9 cellular contexts compared by ENCODE assay signal in the genomic region with DNA sequence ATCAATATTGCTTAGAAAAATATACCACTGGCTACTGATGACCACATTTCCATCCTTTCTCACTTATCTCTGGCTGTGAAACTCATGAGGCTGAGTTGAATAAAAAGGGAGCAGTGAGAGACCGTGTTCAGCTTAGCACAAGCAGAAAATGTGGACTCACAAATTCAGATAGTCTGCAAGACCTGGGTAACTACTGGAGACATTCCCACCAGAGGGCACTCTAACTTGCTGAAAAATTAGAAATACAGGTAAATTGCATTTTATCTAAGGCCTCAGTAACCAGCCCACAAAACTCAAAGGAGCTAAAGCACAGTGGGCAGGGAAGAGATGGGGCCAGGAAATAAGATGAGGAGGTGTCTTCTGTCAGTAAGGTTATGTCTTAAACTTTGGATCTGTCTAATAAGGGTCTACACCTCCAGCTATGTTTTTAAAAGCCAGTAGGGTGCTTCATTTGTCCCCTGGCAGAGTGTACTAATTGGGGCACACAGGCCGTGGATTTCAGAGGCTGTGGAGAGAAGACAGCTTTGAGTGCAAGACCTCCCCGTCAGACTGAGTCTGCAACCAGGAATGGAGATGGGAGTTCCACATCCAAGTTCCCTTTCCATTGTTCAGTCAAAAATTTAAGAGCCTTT. TPM values are rescaled to one million over a fixed set of nuclear protein-coding genes. Genes with fewer than 3 reads are reported as not detected.
DNase-seq lines count a peak whose midpoint lies in the region; ATAC-seq, FAIRE-seq and TF ChIP-seq lines count a peak whose summit lies in the region.
"Had no signal": no experiment of that assay in that cellular context is flagged by ENCODE, and none has a peak within 500 bp of the region (broad histone marks: within the 10 kb centered on the region; RNA-seq: fewer than 3 reads in every experiment).

No MANE protein-coding gene starts in this region.

- H3K27me3 ChIP-seq in PC-9 (ENCODE audit: insufficient read depth, low read depth) (no peaks in the 10 kb centered on the region), mesenchymal stem cell (ENCODE audit: control insufficient read depth in 1 of 2, insufficient read depth in 1 of 2, low read length in 2 of 2) (peaks cover 4 to 8% of the 10 kb centered on the region in 2 experiments)
- H3K27me3 ChIP-seq: upper lobe of left lung had no signal

- H3K79me2 ChIP-seq in PC-9 (ENCODE audit: low read depth) = no peaks in the 10 kb centered on the region

- H4K8ac ChIP-seq in mesenchymal stem cell (ENCODE audit: low read length) = no peak overlapping the region

- H3K27ac ChIP-seq in PC-9 (no peak overlapping the region), mesenchymal stem cell (ENCODE audit: low read length, poor library complexity, severe bottlenecking) (no peak overlapping the region)
- H3K27ac ChIP-seq: upper lobe of left lung had no signal

- ATAC-seq in GM18873 (IDR thresholded peaks at IDR 0.05; ENCODE audit: low FRiP score, unreplicated experiment) (no peak), GM19463 (IDR thresholded peaks at IDR 0.05; ENCODE audit: unreplicated experiment) (no peak)

- H3K18ac ChIP-seq in mesenchymal stem cell (ENCODE audit: low read depth in 1 of 2, low read length in 2 of 2) = no peak overlapping the region

- H3K4me1 ChIP-seq in PC-9 (replicated peaks; ENCODE audit: insufficient read depth) = no peaks in the 10 kb centered on the region
- H3K4me1 ChIP-seq in mesenchymal stem cell (ENCODE audit: control insufficient read depth, insufficient read depth, low read depth, low read length) = peaks cover 2% of the 10 kb centered on the region
- H3K4me1 ChIP-seq: upper lobe of left lung had no signal

- peak overlapping the region; percentile 2 for H3K9ac ChIP-seq in mesenchymal stem cell (ENCODE audit: low read length)

- H2AK5ac ChIP-seq in mesenchymal stem cell (ENCODE audit: low read length, severe bottlenecking) = no peak overlapping the region

- peak; percentile 62 for TF ChIP-seq CTCF in AG04449 (IDR thresholded peaks at IDR 0.05; ENCODE audit: insufficient read depth, low read length, missing control alignments)
- peak; percentile 70 for TF ChIP-seq CTCF in PC-9 (conservative IDR thresholded peaks at IDR 0.05)

- POLR2A ChIA-PET in AG04449 (lab: Yijun Ruan, JAX) (interaction anchor here (1.2 kb wide), 2 partner anchors 203 to 443 kb away, joined by 3 to 4 read pairs; a partner anchor contains a TSS), PC-9 (lab: Charles Lee; ENCODE audit: unreplicated experiment) (no interaction called here)

- H2BK120ac ChIP-seq in mesenchymal stem cell (ENCODE audit: low read depth, low read length) = no peak overlapping the region

- WGBS in mesenchymal stem cell = 41% methylated on average over 3 of the region's 3 CpGs

- peak; percentile 67 for FAIRE-seq in G401.6 (lab: Jason Lieb, UNC)

- H2AFZ ChIP-seq in PC-9 = no peak overlapping the region
- H2AFZ ChIP-seq in mesenchymal stem cell (ENCODE audit: low read depth, low read length) = no peak overlapping the region

- no peak for DNase-seq in AG04449 (ENCODE audit: low read depth, low spot score)
- DNase-seq in PC-9 = peak; percentile 20 to 52
- DNase-seq in cerebellum (ENCODE audit: low spot score) = peak; percentile 22
- DNase-seq in mesenchymal stem cell = peak; percentile 54
- DNase-seq: upper lobe of left lung had no signal

- no peaks in the 10 kb centered on the region for H3K9me3 ChIP-seq in PC-9 (ENCODE audit: insufficient read depth, low read depth)
- no peaks in the 10 kb centered on the region for H3K9me3 ChIP-seq in mesenchymal stem cell (ENCODE audit: control insufficient read depth, low read length)
- H3K9me3 ChIP-seq: upper lobe of left lung had no signal

- peak; percentile 58 for TF ChIP-seq RAD21 in Ishikawa (IDR thresholded peaks at IDR 0.05; ENCODE audit: low read depth)

- H2BK12ac ChIP-seq in mesenchymal stem cell (ENCODE audit: low read length in 2 of 2) = no peak overlapping the region

- H3K4me2 ChIP-seq in PC-9 (no peak overlapping the region), mesenchymal stem cell (ENCODE audit: low read length, poor library complexity, severe bottlenecking) (no peak overlapping the region)

- CTCF ChIA-PET in AG04449 (lab: Yijun Ruan, JAX) (interaction anchor here (0.7 to 18.1 kb wide), 69 partner anchors 8 to 463 kb away, joined by 3 to 1093 read pairs (median 4); a partner anchor contains a TSS), PC-9 (lab: Charles Lee) (interaction anchor here (1.2 to 4.1 kb wide), 4 partner anchors 125 to 386 kb away, joined by 3 to 59 read pairs (median 6); no protein-coding TSS in a partner anchor)

- no peak for TF ChIP-seq EP300 in Ishikawa (IDR thresholded peaks at IDR 0.05; ENCODE audit: borderline replicate concordance)

- no peaks in the 10 kb centered on the region for H3F3A ChIP-seq in PC-9 (ENCODE audit: insufficient read depth, low read depth)

- H3K23ac ChIP-seq in mesenchymal stem cell (ENCODE audit: low read length in 2 of 2) = no peak overlapping the region

- H4K20me1 ChIP-seq in PC-9 (ENCODE audit: insufficient read depth) = no peaks in the 10 kb centered on the region

- H2BK15ac ChIP-seq in mesenchymal stem cell (ENCODE audit: low read depth, poor library complexity, severe bottlenecking) = no peak overlapping the region

- H2BK5ac ChIP-seq in mesenchymal stem cell (ENCODE audit: low read depth, low read length, poor library complexity, severe bottlenecking) = no peak overlapping the region

- H3K79me1 ChIP-seq in mesenchymal stem cell (replicated peaks; ENCODE audit: low read length, poor library complexity, severe bottlenecking) = no peaks in the 10 kb centered on the region

- H3K4me3 ChIP-seq in AG04449 (ENCODE audit: low read depth, low read length) (no peak overlapping the region), PC-9 (no peak overlapping the region), mesenchymal stem cell (ENCODE audit: insufficient read depth in 1 of 2, low read depth in 1 of 2, low read length in 2 of 2) (no peak overlapping the region)
- H3K4me3 ChIP-seq: upper lobe of left lung had no signal

- H3K14ac ChIP-seq in mesenchymal stem cell (ENCODE audit: low read length in 2 of 2) = no peak overlapping the region

- intact Hi-C loops in PC-9 (cut with micrococcal nuclease; ENCODE audit: unreplicated experiment) = loop anchor here (1.0 to 10.0 kb wide), 3 partner anchors 123 to 646 kb away; no protein-coding TSS in a partner anchor

- H3K9me2 ChIP-seq in PC-9 (ENCODE audit: insufficient read depth) = no peaks in the 10 kb centered on the region

- BruUV-seq in PC-9 (replicated peaks; lab: Mats Ljungman, UMichigan) = no TSS peak

- H3K36me3 ChIP-seq in PC-9 (ENCODE audit: low read depth) (no peaks in the 10 kb centered on the region), mesenchymal stem cell (ENCODE audit: control insufficient read depth in 1 of 2, insufficient read depth in 2 of 2, low read depth in 1 of 2, low read length in 2 of 2) (no peaks in the 10 kb centered on the region)
- H3K36me3 ChIP-seq: upper lobe of left lung had no signal

- no peak overlapping the region for H3K4ac ChIP-seq in mesenchymal stem cell (ENCODE audit: low read depth in 1 of 2, low read length in 2 of 2)

- no peak overlapping the region for H4K91ac ChIP-seq in mesenchymal stem cell (ENCODE audit: low read length)

TF ChIP-seq in Ishikawa, 13 proteins besides CTCF, POLR2A, EP300 and RAD21 (continues in another document):
- no peak for TF ChIP-seq YY1 (IDR thresholded peaks at IDR 0.05; ENCODE audit: low read depth)
- no peak for TF ChIP-seq TEAD4 (IDR thresholded peaks at IDR 0.05)
- TF ChIP-seq NFIC (IDR thresholded peaks at IDR 0.05) = no peak
- TF ChIP-seq FOXM1 (IDR thresholded peaks at IDR 0.05; ENCODE audit: borderline replicate concordance, low read depth) = no peak
- no peak for TF ChIP-seq CEBPB (IDR thresholded peaks at IDR 0.05)
- no peak for TF ChIP-seq EGR1 (IDR thresholded peaks at IDR 0.05)
- TF ChIP-seq, protein P1, sequence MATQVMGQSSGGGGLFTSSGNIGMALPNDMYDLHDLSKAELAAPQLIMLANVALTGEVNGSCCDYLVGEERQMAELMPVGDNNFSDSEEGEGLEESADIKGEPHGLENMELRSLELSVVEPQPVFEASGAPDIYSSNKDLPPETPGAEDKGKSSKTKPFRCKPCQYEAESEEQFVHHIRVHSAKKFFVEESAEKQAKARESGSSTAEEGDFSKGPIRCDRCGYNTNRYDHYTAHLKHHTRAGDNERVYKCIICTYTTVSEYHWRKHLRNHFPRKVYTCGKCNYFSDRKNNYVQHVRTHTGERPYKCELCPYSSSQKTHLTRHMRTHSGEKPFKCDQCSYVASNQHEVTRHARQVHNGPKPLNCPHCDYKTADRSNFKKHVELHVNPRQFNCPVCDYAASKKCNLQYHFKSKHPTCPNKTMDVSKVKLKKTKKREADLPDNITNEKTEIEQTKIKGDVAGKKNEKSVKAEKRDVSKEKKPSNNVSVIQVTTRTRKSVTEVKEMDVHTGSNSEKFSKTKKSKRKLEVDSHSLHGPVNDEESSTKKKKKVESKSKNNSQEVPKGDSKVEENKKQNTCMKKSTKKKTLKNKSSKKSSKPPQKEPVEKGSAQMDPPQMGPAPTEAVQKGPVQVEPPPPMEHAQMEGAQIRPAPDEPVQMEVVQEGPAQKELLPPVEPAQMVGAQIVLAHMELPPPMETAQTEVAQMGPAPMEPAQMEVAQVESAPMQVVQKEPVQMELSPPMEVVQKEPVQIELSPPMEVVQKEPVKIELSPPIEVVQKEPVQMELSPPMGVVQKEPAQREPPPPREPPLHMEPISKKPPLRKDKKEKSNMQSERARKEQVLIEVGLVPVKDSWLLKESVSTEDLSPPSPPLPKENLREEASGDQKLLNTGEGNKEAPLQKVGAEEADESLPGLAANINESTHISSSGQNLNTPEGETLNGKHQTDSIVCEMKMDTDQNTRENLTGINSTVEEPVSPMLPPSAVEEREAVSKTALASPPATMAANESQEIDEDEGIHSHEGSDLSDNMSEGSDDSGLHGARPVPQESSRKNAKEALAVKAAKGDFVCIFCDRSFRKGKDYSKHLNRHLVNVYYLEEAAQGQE (IDR thresholded peaks at IDR 0.05; ENCODE audit: low read depth) = no peak

RNA-seq across cellular contexts. Expression of a gene that starts 8.7 kb away (rescaled TPM):
- total RNA-seq in PC-9 (2021) (46.9 and 49.6 TPM in 2 replicates), cerebellum (16.9 TPM)
- polyA plus RNA-seq in mesenchymal stem cell (2013, experiment 1 of 2) = 66.2 TPM
- polyA plus RNA-seq in mesenchymal stem cell (2013, experiment 2 of 2) = 72.8 TPM

RNA-seq across cellular contexts. Expression of a gene that starts 29.2 kb away (rescaled TPM):
- total RNA-seq in PC-9 (2021) (8.0 and 11.1 TPM in 2 replicates), cerebellum (28.0 TPM)
- polyA plus RNA-seq in mesenchymal stem cell (2013, experiment 1 of 2) = 18.3 TPM
- polyA plus RNA-seq in mesenchymal stem cell (2013, experiment 2 of 2) = 18.6 TPM

RNA-seq across cellular contexts. Expression of a gene that starts 29.5 kb away (rescaled TPM):
- 8.0 and 8.2 TPM in 2 replicates for total RNA-seq in PC-9 (2021)
- 2.8 TPM for total RNA-seq in cerebellum
- 21.5 TPM for polyA plus RNA-seq in mesenchymal stem cell (2013, experiment 1 of 2)
- polyA plus RNA-seq in mesenchymal stem cell (2013, experiment 2 of 2) = 22.9 TPM

RNA-seq across cellular contexts. Expression of a gene that starts 53.8 kb away (rescaled TPM):
- total RNA-seq in PC-9 (2021) = 0.07 TPM in 1 of 2 replicates, not detected in the other
- total RNA-seq in cerebellum = not detected
- not detected for polyA plus RNA-seq in mesenchymal stem cell (2013, experiment 1 of 2)
- under 0.01 TPM for polyA plus RNA-seq in mesenchymal stem cell (2013, experiment 2 of 2)
- total RNA-seq: upper lobe of left lung had no signal

RNA-seq across cellular contexts. Expression of a gene that starts 55.6 kb away (rescaled TPM):
- 3.9 and 4.2 TPM in 2 replicates for total RNA-seq in PC-9 (2021)
- total RNA-seq in cerebellum = 7.4 TPM
- 10.3 TPM for polyA plus RNA-seq in mesenchymal stem cell (2013, experiment 1 of 2)
- polyA plus RNA-seq in mesenchymal stem cell (2013, experiment 2 of 2) = 10.4 TPM
